1 cellular context compared by ENCODE assay signal in the genomic region with DNA sequence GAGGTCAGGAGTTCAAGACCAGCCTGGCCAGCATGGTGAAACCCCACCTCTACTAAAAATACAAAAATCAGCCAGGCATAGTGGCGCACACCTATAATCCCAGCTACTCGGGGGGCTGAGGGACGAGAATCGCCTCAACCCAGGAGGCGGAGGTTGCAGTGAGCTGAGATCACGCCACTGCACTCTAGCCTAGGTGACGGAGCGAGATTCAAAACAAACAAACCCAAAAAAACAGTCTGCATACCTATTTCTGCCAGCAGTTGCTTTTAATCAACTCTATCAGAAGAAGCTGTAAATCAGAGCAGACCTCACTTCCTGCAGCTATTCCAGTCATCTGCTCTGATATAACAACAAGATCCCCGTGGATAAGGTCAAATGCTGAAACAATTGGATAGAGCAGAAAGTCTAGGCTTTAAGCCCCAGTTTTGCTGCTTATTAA.
TF ChIP-seq lines count a peak whose summit lies in the region.

No MANE protein-coding gene starts in this region.

TF ChIP-seq in WTC11, 78 proteins besides CTCF, POLR2A, EP300 and RAD21 (continued from another document):
- TF ChIP-seq ERG (CRISPR knock-in tag; IDR thresholded peaks at IDR 0.05): no peak
